In the genomic region with DNA sequence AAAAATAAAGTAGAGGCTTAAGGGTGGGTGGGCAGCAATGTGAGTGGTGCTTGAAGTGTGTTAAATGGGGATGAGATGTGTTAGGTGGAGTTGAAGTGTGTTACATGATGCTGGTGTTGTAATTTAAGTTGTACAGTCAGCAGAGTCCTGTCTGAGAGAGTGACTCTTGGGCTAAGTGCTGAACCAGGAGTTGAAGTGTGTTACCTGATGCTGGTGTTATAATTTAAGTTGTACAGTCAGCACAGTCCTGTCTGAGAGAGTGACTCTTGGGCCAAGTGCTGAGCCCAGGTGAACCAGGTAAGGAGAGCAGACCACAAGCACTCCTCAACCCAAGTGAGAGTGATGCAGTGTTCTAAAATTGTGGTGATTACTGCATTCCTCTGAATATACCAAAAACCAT, we compare ENCODE assay signal across 16 cellular contexts. TPM values are rescaled to one million over a fixed set of nuclear protein-coding genes. Genes with fewer than 3 reads are reported as not detected.
DNase-seq lines count a peak whose midpoint lies in the region; ATAC-seq, FAIRE-seq and TF ChIP-seq lines count a peak whose summit lies in the region.
"Had no signal": no experiment of that assay in that cellular context is flagged by ENCODE, and none has a peak within 500 bp of the region (broad histone marks: within the 10 kb centered on the region; RNA-seq: fewer than 3 reads in every experiment).

No MANE protein-coding gene starts in this region.

- TF ChIP-seq POLR2A in H54 (IDR thresholded peaks at IDR 0.05; ENCODE audit: low read depth, low read length) = no peak

- FAIRE-seq in H54 (lab: Jason Lieb, UNC) = peak; percentile 38

- H3K4me1 Mint-ChIP-seq in WTC11 (peaks cover 11% of the 10 kb centered on the region), neural crest cell (no peaks in the 10 kb centered on the region), mesothelial cell of epicardium (peaks cover 2% of the 10 kb centered on the region)

- H3K4me3 Mint-ChIP-seq in WTC11 = no peak overlapping the region
- no peak overlapping the region for H3K4me3 Mint-ChIP-seq in neural crest cell
- no peak overlapping the region for H3K4me3 Mint-ChIP-seq in mesothelial cell of epicardium
- H3K4me3 Mint-ChIP-seq: activated T-cell treated with anti-CD3 and anti-CD28 coated beads, Interleukin-2, amount 50 U/mL, for 4 hours; CD4-positive, CD25-positive, alpha-beta regulatory T cell; dendritic cell treated with granulocyte-macrophage colony-stimulating factor and Interleukin-4, amounts not matched to agents 40 ng/mL and 50 ng/mL, for 4 days had no signal

- H3K36me3 Mint-ChIP-seq in WTC11 (no peaks in the 10 kb centered on the region), neural crest cell (ENCODE audit: low read depth) (no peaks in the 10 kb centered on the region), mesothelial cell of epicardium (peaks cover 2% of the 10 kb centered on the region)

- POLR2A ChIA-PET in WTC11 (lab: Charles Lee) = no interaction called here

- H3K9me3 Mint-ChIP-seq in WTC11 = no peaks in the 10 kb centered on the region
- no peaks in the 10 kb centered on the region for H3K9me3 Mint-ChIP-seq in neural crest cell
- H3K9me3 Mint-ChIP-seq in mesothelial cell of epicardium = no peaks in the 10 kb centered on the region
- H3K9me3 Mint-ChIP-seq: activated T-cell treated with anti-CD3 and anti-CD28 coated beads, Interleukin-2, amount 50 U/mL, for 4 hours; CD4-positive, CD25-positive, alpha-beta regulatory T cell; dendritic cell treated with granulocyte-macrophage colony-stimulating factor and Interleukin-4, amounts not matched to agents 40 ng/mL and 50 ng/mL, for 4 days had no signal

- ATAC-seq in WTC11 (no peak), GM18868 (IDR thresholded peaks at IDR 0.05; ENCODE audit: unreplicated experiment) (no peak)
- ATAC-seq: activated T-cell treated with anti-CD3 and anti-CD28 coated beads, Interleukin-2, amount 50 U/mL, for 4 hours had no signal

- H3K27ac Mint-ChIP-seq in WTC11 (peak overlapping the region; percentile 3; the same call in 1 of the 2 replicates), neural crest cell (ENCODE audit: unreplicated experiment) (peak overlapping the region; percentile 3), mesothelial cell of epicardium (no peak overlapping the region)
- H3K27ac Mint-ChIP-seq: dendritic cell treated with granulocyte-macrophage colony-stimulating factor and Interleukin-4, amounts not matched to agents 40 ng/mL and 50 ng/mL, for 4 days had no signal

- CTCF ChIA-PET in WTC11 (lab: Charles Lee) = no interaction called here

- DNase-seq in H54 (ENCODE audit: insufficient read length, low spot score) (no peak), NCI-H187 treated with DMSO at 0.1 percent for 48 hours (lab: John Stamatoyannopoulos, UW) (peak; percentile 70), WTC11 (ENCODE audit: low spot score) (no peak), neural crest cell (ENCODE audit: low read depth, low spot score) (no peak), mesothelial cell of epicardium (ENCODE audit: low spot score in 2 of 2, unreplicated experiment in 2 of 2) (no peak), NCI-H146 (lab: John Stamatoyannopoulos, UW) (no peak)
- DNase-seq: activated naive CD4-positive, alpha-beta T cell treated with anti-CD3 and anti-CD28 coated beads, Interleukin-2, amount 50 U/mL, for 16 hours; activated T-cell treated with anti-CD3 and anti-CD28 coated beads, Interleukin-2, amount 50 U/mL, for 4 hours; aorta; DMS 273 treated with DMSO at 0.1 percent for 48 hours; GF-D8; NCI-H2171; stimulated activated CD4-positive, alpha-beta T cell treated with anti-CD3 and anti-CD28 coated beads, Interleukin-1b, Interleukin-23, amount 100 ng/mL, for 48 hours had no signal

- TF ChIP-seq CTCF in WTC11 (IDR thresholded peaks at IDR 0.05) = no peak
- TF ChIP-seq CTCF in neural crest cell (conservative IDR thresholded peaks at IDR 0.05) = no peak
- TF ChIP-seq CTCF in mesothelial cell of epicardium (IDR thresholded peaks at IDR 0.05; ENCODE audit: unreplicated experiment) = no peak

- H3K27me3 Mint-ChIP-seq in WTC11 (ENCODE audit: low read depth) = no peaks in the 10 kb centered on the region
- H3K27me3 Mint-ChIP-seq in neural crest cell (ENCODE audit: low read depth) = no peaks in the 10 kb centered on the region
- H3K27me3 Mint-ChIP-seq in mesothelial cell of epicardium (ENCODE audit: low read depth) = no peaks in the 10 kb centered on the region
- H3K27me3 Mint-ChIP-seq: CD4-positive, CD25-positive, alpha-beta regulatory T cell; dendritic cell treated with granulocyte-macrophage colony-stimulating factor and Interleukin-4, amounts not matched to agents 40 ng/mL and 50 ng/mL, for 4 days had no signal

TF ChIP-seq in WTC11, 78 proteins besides CTCF, POLR2A, EP300 and RAD21:
- TF ChIP-seq, protein P1, sequence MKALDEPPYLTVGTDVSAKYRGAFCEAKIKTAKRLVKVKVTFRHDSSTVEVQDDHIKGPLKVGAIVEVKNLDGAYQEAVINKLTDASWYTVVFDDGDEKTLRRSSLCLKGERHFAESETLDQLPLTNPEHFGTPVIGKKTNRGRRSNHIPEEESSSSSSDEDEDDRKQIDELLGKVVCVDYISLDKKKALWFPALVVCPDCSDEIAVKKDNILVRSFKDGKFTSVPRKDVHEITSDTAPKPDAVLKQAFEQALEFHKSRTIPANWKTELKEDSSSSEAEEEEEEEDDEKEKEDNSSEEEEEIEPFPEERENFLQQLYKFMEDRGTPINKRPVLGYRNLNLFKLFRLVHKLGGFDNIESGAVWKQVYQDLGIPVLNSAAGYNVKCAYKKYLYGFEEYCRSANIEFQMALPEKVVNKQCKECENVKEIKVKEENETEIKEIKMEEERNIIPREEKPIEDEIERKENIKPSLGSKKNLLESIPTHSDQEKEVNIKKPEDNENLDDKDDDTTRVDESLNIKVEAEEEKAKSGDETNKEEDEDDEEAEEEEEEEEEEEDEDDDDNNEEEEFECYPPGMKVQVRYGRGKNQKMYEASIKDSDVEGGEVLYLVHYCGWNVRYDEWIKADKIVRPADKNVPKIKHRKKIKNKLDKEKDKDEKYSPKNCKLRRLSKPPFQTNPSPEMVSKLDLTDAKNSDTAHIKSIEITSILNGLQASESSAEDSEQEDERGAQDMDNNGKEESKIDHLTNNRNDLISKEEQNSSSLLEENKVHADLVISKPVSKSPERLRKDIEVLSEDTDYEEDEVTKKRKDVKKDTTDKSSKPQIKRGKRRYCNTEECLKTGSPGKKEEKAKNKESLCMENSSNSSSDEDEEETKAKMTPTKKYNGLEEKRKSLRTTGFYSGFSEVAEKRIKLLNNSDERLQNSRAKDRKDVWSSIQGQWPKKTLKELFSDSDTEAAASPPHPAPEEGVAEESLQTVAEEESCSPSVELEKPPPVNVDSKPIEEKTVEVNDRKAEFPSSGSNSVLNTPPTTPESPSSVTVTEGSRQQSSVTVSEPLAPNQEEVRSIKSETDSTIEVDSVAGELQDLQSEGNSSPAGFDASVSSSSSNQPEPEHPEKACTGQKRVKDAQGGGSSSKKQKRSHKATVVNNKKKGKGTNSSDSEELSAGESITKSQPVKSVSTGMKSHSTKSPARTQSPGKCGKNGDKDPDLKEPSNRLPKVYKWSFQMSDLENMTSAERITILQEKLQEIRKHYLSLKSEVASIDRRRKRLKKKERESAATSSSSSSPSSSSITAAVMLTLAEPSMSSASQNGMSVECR (CRISPR knock-in tag; IDR thresholded peaks at IDR 0.05; ENCODE audit: borderline replicate concordance) = no peak
- TF ChIP-seq ZNF121 (CRISPR knock-in tag; IDR thresholded peaks at IDR 0.05) = no peak

RNA-seq across cellular contexts. Expression of a gene that starts 40.6 kb away (rescaled TPM):
- 18.9 to 22.3 TPM (median 22.1 TPM) in 3 replicates for total RNA-seq in WTC11 (2021)
- total RNA-seq in neural crest cell = 26.8 and 27.7 TPM in 2 replicates
- 19.6 to 23.2 TPM (median 21.2 TPM) in 3 replicates for total RNA-seq in mesothelial cell of epicardium
